ENCODE assay signal across 10 cellular contexts in the genomic region with DNA sequence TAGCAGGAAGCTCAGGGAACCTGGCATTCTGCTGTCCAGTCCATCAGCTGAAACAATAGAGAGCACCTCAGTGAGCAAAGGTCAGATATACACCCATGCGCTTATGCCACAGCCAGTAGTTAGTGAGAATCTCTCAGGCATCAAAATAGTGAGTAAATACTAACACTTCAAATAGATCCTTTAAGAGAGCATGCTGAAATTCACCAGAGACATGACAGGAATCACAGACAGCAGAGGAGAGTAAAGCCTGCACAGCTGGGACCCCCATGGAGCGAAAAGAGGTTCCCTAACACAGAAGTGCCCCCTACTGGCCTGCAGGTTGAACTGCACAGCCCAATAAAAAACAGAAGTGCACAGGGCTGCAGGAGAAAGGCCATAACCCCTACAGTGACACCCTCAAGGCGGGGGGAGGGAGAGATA. TPM values are rescaled to one million over a fixed set of nuclear protein-coding genes. Genes with fewer than 3 reads are reported as not detected.
DNase-seq lines count a peak whose midpoint lies in the region; ATAC-seq and TF ChIP-seq lines count a peak whose summit lies in the region.
"Had no signal": no experiment of that assay in that cellular context is flagged by ENCODE, and none has a peak within 500 bp of the region (broad histone marks: within the 10 kb centered on the region; RNA-seq: fewer than 3 reads in every experiment).

No MANE protein-coding gene starts in this region.

- no peak overlapping the region for H3K4me2 ChIP-seq in DND-41 (ENCODE audit: insufficient read depth, low read length)

- TF ChIP-seq CTCF in DND-41 (IDR thresholded peaks at IDR 0.05; ENCODE audit: borderline replicate concordance, extremely low read depth, low read length, poor library complexity, severe bottlenecking) (peak; percentile 79), vagina (IDR thresholded peaks at IDR 0.05) (peak in 2 of 3 experiments; percentile 21 to 33)

- H4K20me1 ChIP-seq in DND-41 (ENCODE audit: insufficient read depth, low read length) = peaks cover 11% of the 10 kb centered on the region; the same call in 1 of the 2 replicates

- no peaks in the 10 kb centered on the region for H3K4me1 ChIP-seq in DND-41 (ENCODE audit: insufficient read depth, low read length)
- no peaks in the 10 kb centered on the region for H3K4me1 ChIP-seq in vagina

- no peak for TF ChIP-seq POLR2A in vagina (IDR thresholded peaks at IDR 0.05)

- H3K4me3 ChIP-seq in DND-41 (ENCODE audit: low read depth in 1 of 2, low read length in 2 of 2) (no peak overlapping the region), vagina (no peak overlapping the region)
- no peak overlapping the region for H3K4me3 ChIP-seq in Jurkat, Clone E6-1 (ENCODE audit: low read length)

- no peak overlapping the region for H2AFZ ChIP-seq in DND-41 (ENCODE audit: low read depth, low read length)

- no peak overlapping the region for H3K9ac ChIP-seq in DND-41 (ENCODE audit: low read depth, low read length)

- intact Hi-C loops in vagina (cut with DNase I) = no loop called here

- H3K79me2 ChIP-seq in DND-41 (ENCODE audit: insufficient read depth, low read length) = no peaks in the 10 kb centered on the region

- DNase-seq in DND-41 = peak; percentile 50
- peak; percentile 30 for DNase-seq in Jurkat, Clone E6-1 (ENCODE audit: low read depth, low spot score)
- DNase-seq in activated CD8-positive, alpha-beta memory T cell treated with anti-CD3 and anti-CD28 coated beads, Interleukin-2, amount 50 U/mL, for 4 hours = peak; percentile 16
- DNase-seq in islet precursor cell = peak; percentile 60
- DNase-seq in vagina (ENCODE audit: extremely low spot score in 2 of 2) = peak; percentile 49
- no peak for DNase-seq in NCI-H1092 (lab: John Stamatoyannopoulos, UW)

- H3K27me3 ChIP-seq in DND-41 (ENCODE audit: insufficient read depth, low read length, poor library complexity) (no peaks in the 10 kb centered on the region), vagina (no peaks in the 10 kb centered on the region)

- H3K27ac ChIP-seq in DND-41 (ENCODE audit: low read length) (no peak overlapping the region), vagina (no peak overlapping the region)

- H3K36me3 ChIP-seq in DND-41 (ENCODE audit: insufficient read depth, low read length) (peaks cover 33% of the 10 kb centered on the region), vagina (no peaks in the 10 kb centered on the region)

- ATAC-seq in DND-41 (ENCODE audit: insufficient read depth, low read depth) = peak; percentile 65
- no peak for ATAC-seq in HG03097 (IDR thresholded peaks at IDR 0.05; ENCODE audit: low FRiP score, unreplicated experiment)
- ATAC-seq in GM19467 (IDR thresholded peaks at IDR 0.05; ENCODE audit: unreplicated experiment) = no peak

- H3K9me3 ChIP-seq in DND-41 (ENCODE audit: insufficient read depth, low read length, severe bottlenecking) = no peaks in the 10 kb centered on the region
- no peaks in the 10 kb centered on the region for H3K9me3 ChIP-seq in vagina

RNA-seq across cellular contexts. Expression of a gene that starts 57.6 kb away (rescaled TPM):
- polyA plus RNA-seq in Jurkat, Clone E6-1 (2012; ENCODE audit: insufficient read depth, insufficient read length) = not detected
- not detected for total RNA-seq in vagina
- total RNA-seq: lower leg skin, urinary bladder had no signal
